ENCODE assay signal across 1 cellular context in genomic region chr19:49364083-49364687, GRCh38.
A peak's percentile ranks its signal among the peaks of the same experiment; 100 is the strongest.
TF ChIP-seq lines count a peak whose summit lies in the region.

No MANE protein-coding gene starts in this region.

TF ChIP-seq in K562, 482 proteins besides CTCF, POLR2A, EP300 and RAD21 (continued from another document):
- TF ChIP-seq FOXP4 (CRISPR knock-in tag; IDR thresholded peaks at IDR 0.05; ENCODE audit: borderline replicate concordance) (0 out of 2 replicates have a peak, but pooled peaks have one; percentile 32), SIX5 (IDR thresholded peaks at IDR 0.05; ENCODE audit: borderline replicate concordance in 1 of 2, insufficient read depth in 1 of 2, low read depth in 1 of 2, low read length in 2 of 2) (no peak), TAF1 (IDR thresholded peaks at IDR 0.05; ENCODE audit: control insufficient read depth, extremely low read depth, insufficient read depth, low read length, severe bottlenecking) (no peak), ETV5 (CRISPR knock-in tag; IDR thresholded peaks at IDR 0.05; ENCODE audit: low read depth) (0 out of 2 replicates have a peak, but pooled peaks have one; percentile 1), EHMT2 (IDR thresholded peaks at IDR 0.05) (no peak; the same call in 1 of the 2 replicates), TCF7L2 (IDR thresholded peaks at IDR 0.05; ENCODE audit: low read depth, low read length) (no peak), E4F1 (CRISPR knock-in tag; IDR thresholded peaks at IDR 0.05; ENCODE audit: borderline replicate concordance) (no peak), E2F6 (IDR thresholded peaks at IDR 0.05; ENCODE audit: borderline replicate concordance in 1 of 2, extremely low read depth in 1 of 2, insufficient read depth in 1 of 2, insufficient read length in 1 of 2, low read depth in 1 of 2, low read length in 1 of 2, poor library complexity in 1 of 2, severe bottlenecking in 1 of 2) (no peak), CCNT2 (IDR thresholded peaks at IDR 0.05; ENCODE audit: borderline replicate concordance, extremely low read depth, insufficient read length, low read depth, low read length) (no peak), KLF16 (IDR thresholded peaks at IDR 0.05) (no peak), HMGN3 (IDR thresholded peaks at IDR 0.05; ENCODE audit: borderline replicate concordance, extremely low read depth, insufficient read length, low read depth, low read length) (no peak), SMARCE1 (IDR thresholded peaks at IDR 0.05) (0 out of 2 replicates have a peak, but pooled peaks have one; percentile 66), KLF1 (tag; IDR thresholded peaks at IDR 0.05) (no peak)
